In the genomic region with DNA sequence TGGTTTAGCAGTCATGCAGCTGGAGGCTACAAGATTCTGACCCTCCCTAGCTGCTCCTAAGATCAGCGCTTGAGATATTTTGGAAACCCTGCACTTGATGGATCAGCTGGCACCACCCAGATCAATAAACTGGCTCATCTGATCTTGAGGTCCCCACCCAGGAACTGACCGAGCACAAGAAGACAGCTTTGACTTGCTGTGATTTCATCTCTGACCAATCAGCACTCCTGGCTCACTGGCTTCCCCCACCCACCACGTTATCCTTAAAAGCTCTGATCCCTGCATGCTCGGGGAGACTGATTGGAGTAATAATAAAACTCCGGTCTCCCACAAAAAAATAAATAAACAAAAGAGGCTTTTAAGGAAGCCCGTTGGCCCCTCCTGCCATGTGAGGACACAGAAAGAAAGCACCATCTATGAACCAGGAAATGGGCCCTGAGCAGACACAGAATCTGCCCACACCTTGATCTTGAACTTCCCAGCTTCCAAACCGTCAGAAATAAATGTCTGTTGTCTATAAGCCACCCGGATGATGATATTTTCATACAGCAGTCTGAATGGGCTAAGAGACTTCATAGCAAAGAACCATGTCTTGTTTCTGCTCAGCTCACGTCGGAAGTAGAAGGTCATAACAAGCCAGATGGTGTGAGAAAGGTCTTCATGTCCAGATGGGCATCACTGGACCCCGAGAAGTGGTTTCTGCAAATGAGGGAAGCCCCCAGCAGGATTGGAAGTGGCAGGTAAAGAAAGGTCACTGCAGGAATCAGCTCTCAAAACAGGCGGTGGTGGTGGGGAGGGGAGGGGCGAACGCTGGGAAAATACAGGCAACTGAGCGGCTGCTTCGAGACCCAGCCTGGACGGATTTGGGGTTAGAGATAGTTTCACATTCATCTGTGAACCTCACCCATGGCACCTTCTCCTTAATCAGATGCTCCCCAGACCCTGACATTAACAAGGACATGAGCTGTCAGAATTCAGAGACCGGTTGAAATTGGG, we compare ENCODE assay signal across 20 cellular contexts.
"Had no signal": no experiment of that assay in that cellular context is flagged by ENCODE, and none has a peak within 500 bp of the region (broad histone marks: within the 10 kb centered on the region; RNA-seq: fewer than 3 reads in every experiment).

No MANE protein-coding gene starts in this region.

- H3K27ac ChIP-seq: adrenal gland, esophagus squamous epithelium, right atrium auricular region, skin epidermis had no signal

- H3K9me3 ChIP-seq: adrenal gland, esophagus squamous epithelium, right atrium auricular region had no signal

- H3K27me3 ChIP-seq: adrenal gland, esophagus squamous epithelium, right atrium auricular region had no signal

- H3K4me3 Mint-ChIP-seq: activated CD8-positive, alpha-beta memory T cell treated with anti-CD3 and anti-CD28 coated beads, Interleukin-2, amount 10 ng/mL, durations not matched to agents 7 days and 5 days; activated naive CD4-positive, alpha-beta T cell treated with anti-CD3 and anti-CD28 coated beads, Interleukin-2, amount 50 U/mL, for 24 hours; naive thymus-derived CD8-positive, alpha-beta T cell had no signal

- H3K9me3 Mint-ChIP-seq: activated naive CD4-positive, alpha-beta T cell treated with anti-CD3 and anti-CD28 coated beads, Interleukin-2, amount 50 U/mL, for 24 hours had no signal

- H3K4me1 ChIP-seq: esophagus squamous epithelium had no signal

- H3K4me3 ChIP-seq: adrenal gland, esophagus squamous epithelium, heart left ventricle, right atrium auricular region, skin epidermis had no signal

- H3K27me3 Mint-ChIP-seq: activated naive CD4-positive, alpha-beta T cell treated with anti-CD3 and anti-CD28 coated beads, Interleukin-2, amount 50 U/mL, for 24 hours; progenitor cell of endocrine pancreas had no signal

- H3K36me3 ChIP-seq: adrenal gland, esophagus squamous epithelium, heart left ventricle, right atrium auricular region had no signal

- ATAC-seq: activated CD4-positive, CD25-positive, alpha-beta regulatory T cell treated with anti-CD3 and anti-CD28 coated beads, Interleukin-2, amount 50 U/mL, for 24 hours; activated CD8-positive, alpha-beta memory T cell treated with anti-CD3 and anti-CD28 coated beads, Interleukin-2, amount 10 ng/mL, durations not matched to agents 7 days and 5 days; naive thymus-derived CD8-positive, alpha-beta T cell; stimulated activated naive CD8-positive, alpha-beta T cell treated with anti-CD3 and anti-CD28 coated beads, Interleukin-15, Interleukin-2, amounts not matched to agents 100 U/mL and 50 U/mL, for 24 hours had no signal

- FAIRE-seq: endothelial cell of umbilical vein had no signal

- DNase-seq: activated CD4-positive, alpha-beta T cell treated with anti-CD3 and anti-CD28 coated beads, Interleukin-2, amount 50 U/mL, for 48 hours; activated CD8-positive, alpha-beta memory T cell treated with anti-CD3 and anti-CD28 coated beads, Interleukin-2, amount 10 ng/mL, durations not matched to agents 7 days and 5 days; activated T-cell treated with anti-CD3 and anti-CD28 coated beads, Interleukin-2, amount 50 U/mL, for 1 hour; adrenal gland; caudate nucleus; cortex of kidney; effector CD4-positive, alpha-beta T cell; esophagus squamous epithelium; foreskin melanocyte; mammary epithelial cell; naive thymus-derived CD8-positive, alpha-beta T cell; stimulated activated naive CD8-positive, alpha-beta T cell treated with anti-CD3 and anti-CD28 coated beads, Interleukin-15, Interleukin-2, amounts not matched to agents 100 U/mL and 50 U/mL, for 24 hours; trophoblast cell had no signal

- H3K27ac Mint-ChIP-seq: activated CD8-positive, alpha-beta memory T cell treated with anti-CD3 and anti-CD28 coated beads, Interleukin-2, amount 10 ng/mL, durations not matched to agents 7 days and 5 days; activated naive CD4-positive, alpha-beta T cell treated with anti-CD3 and anti-CD28 coated beads, Interleukin-2, amount 50 U/mL, for 24 hours; progenitor cell of endocrine pancreas had no signal
